ENCODE assay signal across 22 cellular contexts in genomic region chr3:195555110-195555509, GRCh38. TPM values are rescaled to one million over a fixed set of nuclear protein-coding genes. Genes with fewer than 3 reads are reported as not detected.
DNase-seq lines count a peak whose midpoint lies in the region; ATAC-seq, FAIRE-seq and TF ChIP-seq lines count a peak whose summit lies in the region.
"Had no signal": no experiment of that assay in that cellular context is flagged by ENCODE, and none has a peak within 500 bp of the region (broad histone marks: within the 10 kb centered on the region; RNA-seq: fewer than 3 reads in every experiment).

No MANE protein-coding gene starts in this region.

- CTCF ChIA-PET in activated CD8-positive, alpha-beta T cell treated with anti-CD3 and anti-CD28 coated beads, Interleukin-2, amount 10 ng/mL, durations not matched to agents 7 days and 5 days (lab: Charles Lee): interaction anchor here (1.4 to 2.7 kb wide), 3 partner anchors 12 to 284 kb away, joined by 3 to 11 read pairs (median 10); partner anchors contain the start of genes PPP1R2 and XXYLT1
- CTCF ChIA-PET in activated CD8-positive, alpha-beta T cell treated with anti-CD3 and anti-CD28 coated beads for 36 hours (lab: Charles Lee): interaction anchor here (1.0 to 2.9 kb wide), 5 partner anchors 9 to 284 kb away, joined by 3 to 16 read pairs (median 7); partner anchors contain the start of gene XXYLT1
- CTCF ChIA-PET in CD4-positive, alpha-beta memory T cell (lab: Charles Lee; ENCODE audit: partially characterized antibody): interaction anchor here (1.3 to 2.6 kb wide), 6 partner anchors 9 to 296 kb away, joined by 4 to 9 read pairs (median 7); partner anchors contain the start of gene XXYLT1
- CTCF ChIA-PET in T-cell (lab: Charles Lee): no interaction called here

- peak overlapping the region; percentile 0 for H3K27ac Mint-ChIP-seq in activated CD8-positive, alpha-beta T cell treated with anti-CD3 and anti-CD28 coated beads, Interleukin-2, amount 10 ng/mL, durations not matched to agents 7 days and 5 days
- no peak overlapping the region for H3K27ac Mint-ChIP-seq in activated CD8-positive, alpha-beta T cell treated with anti-CD3 and anti-CD28 coated beads for 36 hours
- peak overlapping the region; percentile 70 to 96 (median 92) for H3K27ac Mint-ChIP-seq in CD4-positive, alpha-beta memory T cell
- H3K27ac Mint-ChIP-seq in T-cell (peak overlapping the region; percentile 97 to 99), endodermal cell (no peak overlapping the region)
- H3K27ac Mint-ChIP-seq in stimulated activated naive CD8-positive, alpha-beta T cell treated with anti-CD3 and anti-CD28 coated beads, Interleukin-15, amount 100 ng/mL, for 72 hours: peak overlapping the region in 1 of 2 donors; percentile 36
- H3K27ac Mint-ChIP-seq: activated CD8-positive, alpha-beta memory T cell treated with anti-CD3 and anti-CD28 coated beads, Interleukin-2, amount 10 ng/mL, durations not matched to agents 7 days and 5 days had no signal

- H3K36me3 Mint-ChIP-seq in activated CD8-positive, alpha-beta T cell treated with anti-CD3 and anti-CD28 coated beads, Interleukin-2, amount 10 ng/mL, durations not matched to agents 7 days and 5 days (ENCODE audit: low read depth): no peaks in the 10 kb centered on the region
- no peaks in the 10 kb centered on the region for H3K36me3 Mint-ChIP-seq in activated CD8-positive, alpha-beta T cell treated with anti-CD3 and anti-CD28 coated beads for 36 hours (ENCODE audit: low read depth)
- no peaks in the 10 kb centered on the region for H3K36me3 Mint-ChIP-seq in CD4-positive, alpha-beta memory T cell
- H3K36me3 Mint-ChIP-seq in T-cell: no peaks in the 10 kb centered on the region
- no peaks in the 10 kb centered on the region for H3K36me3 Mint-ChIP-seq in endodermal cell (ENCODE audit: low read depth)
- H3K36me3 Mint-ChIP-seq: activated CD8-positive, alpha-beta memory T cell treated with anti-CD3 and anti-CD28 coated beads, Interleukin-2, amount 10 ng/mL, durations not matched to agents 7 days and 5 days had no signal

- H3K9me3 Mint-ChIP-seq in activated CD8-positive, alpha-beta T cell treated with anti-CD3 and anti-CD28 coated beads, Interleukin-2, amount 10 ng/mL, durations not matched to agents 7 days and 5 days (ENCODE audit: insufficient read depth): no peaks in the 10 kb centered on the region
- no peaks in the 10 kb centered on the region for H3K9me3 Mint-ChIP-seq in activated CD8-positive, alpha-beta T cell treated with anti-CD3 and anti-CD28 coated beads for 36 hours
- no peaks in the 10 kb centered on the region for H3K9me3 Mint-ChIP-seq in CD4-positive, alpha-beta memory T cell
- H3K9me3 Mint-ChIP-seq in T-cell (no peaks in the 10 kb centered on the region), endodermal cell (no peaks in the 10 kb centered on the region)
- H3K9me3 Mint-ChIP-seq in stimulated activated naive CD8-positive, alpha-beta T cell treated with anti-CD3 and anti-CD28 coated beads, Interleukin-15, amount 100 ng/mL, for 72 hours: no peaks in the 10 kb centered on the region

- intact Hi-C loops in activated CD8-positive, alpha-beta T cell treated with anti-CD3 and anti-CD28 coated beads for 36 hours (cut with micrococcal nuclease): no loop called here
- intact Hi-C loops in CD4-positive, alpha-beta memory T cell (cut with micrococcal nuclease): no loop called here

- POLR2A ChIA-PET in activated CD8-positive, alpha-beta T cell treated with anti-CD3 and anti-CD28 coated beads, Interleukin-2, amount 10 ng/mL, durations not matched to agents 7 days and 5 days (lab: Charles Lee): interaction anchor here (1.1 kb wide), 1 partner anchor 9 kb away, joined by 3 read pairs; no protein-coding TSS in a partner anchor
- POLR2A ChIA-PET in activated CD8-positive, alpha-beta T cell treated with anti-CD3 and anti-CD28 coated beads for 36 hours (lab: Charles Lee): interaction anchor here (1.1 kb wide), 1 partner anchor 9 kb away, joined by 3 read pairs; no protein-coding TSS in a partner anchor
- POLR2A ChIA-PET in CD4-positive, alpha-beta memory T cell (lab: Charles Lee; ENCODE audit: partially characterized antibody): interaction anchor here (1.3 to 11.2 kb wide), 2 partner anchors 13 to 113 kb away, joined by 4 to 224 read pairs; partner anchors contain the start of gene PPP1R2
- POLR2A ChIA-PET in T-cell (lab: Charles Lee): no interaction called here

- 48 to 79% methylated on average over 4 to 8 of the region's 8 CpGs for WGBS in endodermal cell (ENCODE audit: insufficient coverage in 1 of 2, insufficient read length in 1 of 2), 2 experiments

- H3K27ac ChIP-seq in CD4-positive, alpha-beta memory T cell (ENCODE audit: low read depth, low read length): no peak overlapping the region
- H3K27ac ChIP-seq in endodermal cell (ENCODE audit: low read depth, low read length): no peak overlapping the region
- H3K27ac ChIP-seq: epithelial cell of prostate had no signal

- H3K27me3 ChIP-seq in CD4-positive, alpha-beta memory T cell (ENCODE audit: insufficient read depth, low read length): no peaks in the 10 kb centered on the region
- no peaks in the 10 kb centered on the region for H3K27me3 ChIP-seq in endodermal cell (ENCODE audit: control insufficient read depth, insufficient read depth, low read length, poor library complexity, severe bottlenecking)

- H3K9ac ChIP-seq in endodermal cell (ENCODE audit: extremely low read depth, low read length, poor library complexity, severe bottlenecking): no peak overlapping the region

- no peak for DNase-seq in activated CD8-positive, alpha-beta T cell treated with anti-CD3 and anti-CD28 coated beads, Interleukin-2, amount 10 ng/mL, durations not matched to agents 7 days and 5 days
- no peak for DNase-seq in activated CD8-positive, alpha-beta T cell treated with anti-CD3 and anti-CD28 coated beads for 36 hours
- DNase-seq in CD4-positive, alpha-beta memory T cell: no peak
- DNase-seq in T-cell: no peak
- DNase-seq in endodermal cell: peak; percentile 65
- no peak for DNase-seq in GM12891 (ENCODE audit: insufficient read length, low spot score)
- no peak for DNase-seq in stimulated activated naive CD8-positive, alpha-beta T cell treated with anti-CD3 and anti-CD28 coated beads, Interleukin-15, amount 100 ng/mL, for 72 hours
- DNase-seq: activated CD8-positive, alpha-beta memory T cell treated with anti-CD3 and anti-CD28 coated beads, Interleukin-2, amount 10 ng/mL, durations not matched to agents 7 days and 5 days; cerebellar nuclear complex; EL; mesenchymal stem cell; MM.1S; NCI-H1436 treated with DMSO at 0.1 percent for 48 hours; NCI-H510A treated with DMSO at 0.1 percent for 48 hours; retina; stimulated activated CD8-positive, alpha-beta memory T cell treated with anti-CD3 and anti-CD28 coated beads, Interleukin-4, amount 100 ng/mL, for 48 hours; substantia nigra; T-helper 9 cell had no signal

- no peak for ATAC-seq in activated CD8-positive, alpha-beta T cell treated with anti-CD3 and anti-CD28 coated beads, Interleukin-2, amount 10 ng/mL, durations not matched to agents 7 days and 5 days
- ATAC-seq in activated CD8-positive, alpha-beta T cell treated with anti-CD3 and anti-CD28 coated beads for 36 hours: no peak
- peak in 1 of 4 experiments; percentile 37 for ATAC-seq in T-cell (replicated peaks in 1 of 4)
- no peak for ATAC-seq in stimulated activated naive CD8-positive, alpha-beta T cell treated with anti-CD3 and anti-CD28 coated beads, Interleukin-15, amount 100 ng/mL, for 72 hours
- ATAC-seq in GM21526 (IDR thresholded peaks at IDR 0.05; ENCODE audit: low FRiP score, unreplicated experiment): no peak
- ATAC-seq: activated CD8-positive, alpha-beta memory T cell treated with anti-CD3 and anti-CD28 coated beads, Interleukin-2, amount 10 ng/mL, durations not matched to agents 7 days and 5 days had no signal

- no peak overlapping the region for H3K4me3 Mint-ChIP-seq in activated CD8-positive, alpha-beta T cell treated with anti-CD3 and anti-CD28 coated beads, Interleukin-2, amount 10 ng/mL, durations not matched to agents 7 days and 5 days
- no peak overlapping the region for H3K4me3 Mint-ChIP-seq in activated CD8-positive, alpha-beta T cell treated with anti-CD3 and anti-CD28 coated beads for 36 hours
- H3K4me3 Mint-ChIP-seq in CD4-positive, alpha-beta memory T cell: peak overlapping the region in 5 of 8 donors; percentile 21 to 80 (median 70)
- H3K4me3 Mint-ChIP-seq in T-cell (peak overlapping the region; percentile 54 to 63 (median 60)), endodermal cell (no peak overlapping the region)
- peak overlapping the region in 1 of 2 donors; percentile 34 for H3K4me3 Mint-ChIP-seq in stimulated activated naive CD8-positive, alpha-beta T cell treated with anti-CD3 and anti-CD28 coated beads, Interleukin-15, amount 100 ng/mL, for 72 hours
- H3K4me3 Mint-ChIP-seq: activated CD8-positive, alpha-beta memory T cell treated with anti-CD3 and anti-CD28 coated beads, Interleukin-2, amount 10 ng/mL, durations not matched to agents 7 days and 5 days had no signal

- H3K4me1 Mint-ChIP-seq in activated CD8-positive, alpha-beta T cell treated with anti-CD3 and anti-CD28 coated beads, Interleukin-2, amount 10 ng/mL, durations not matched to agents 7 days and 5 days (ENCODE audit: low read depth): peaks cover 56% of the 10 kb centered on the region
- H3K4me1 Mint-ChIP-seq in activated CD8-positive, alpha-beta T cell treated with anti-CD3 and anti-CD28 coated beads for 36 hours (ENCODE audit: low read depth): peaks cover 55% of the 10 kb centered on the region
- H3K4me1 Mint-ChIP-seq in CD4-positive, alpha-beta memory T cell: peaks cover 40 to 67% (median 57%) of the 10 kb centered on the region in 4 donors
- peaks cover 63 to 70% (median 67%) of the 10 kb centered on the region in 3 donors for H3K4me1 Mint-ChIP-seq in T-cell
- no peaks in the 10 kb centered on the region for H3K4me1 Mint-ChIP-seq in endodermal cell
- peaks cover 82% of the 10 kb centered on the region for H3K4me1 Mint-ChIP-seq in stimulated activated naive CD8-positive, alpha-beta T cell treated with anti-CD3 and anti-CD28 coated beads, Interleukin-15, amount 100 ng/mL, for 72 hours

- H3K36me3 ChIP-seq in CD4-positive, alpha-beta memory T cell (ENCODE audit: insufficient read depth, low read length): no peaks in the 10 kb centered on the region
- no peaks in the 10 kb centered on the region for H3K36me3 ChIP-seq in endodermal cell (ENCODE audit: control insufficient read depth, insufficient read depth, low read length)

- TF ChIP-seq POLR2A in GM12891 (IDR thresholded peaks at IDR 0.05; ENCODE audit: low read depth, low read length): no peak

- no peaks in the 10 kb centered on the region for H3K9me3 ChIP-seq in CD4-positive, alpha-beta memory T cell (ENCODE audit: control insufficient read depth in 1 of 2, low read length in 2 of 2)
- no peaks in the 10 kb centered on the region for H3K9me3 ChIP-seq in endodermal cell (ENCODE audit: control insufficient read depth, low read length)

- H3K4me1 ChIP-seq in CD4-positive, alpha-beta memory T cell (ENCODE audit: insufficient read depth, low read length): peaks cover 52% of the 10 kb centered on the region
- no peaks in the 10 kb centered on the region for H3K4me1 ChIP-seq in endodermal cell (ENCODE audit: control insufficient read depth, insufficient read depth, low read length)

- FAIRE-seq in GM12891 (lab: Jason Lieb, UNC): no peak
- FAIRE-seq: D721Med, H1 had no signal

- no peak for TF ChIP-seq CTCF in activated CD8-positive, alpha-beta T cell treated with anti-CD3 and anti-CD28 coated beads for 36 hours (IDR thresholded peaks at IDR 0.05)
- no peak for TF ChIP-seq CTCF in endodermal cell (conservative IDR thresholded peaks at IDR 0.05)

- H3K27me3 Mint-ChIP-seq in activated CD8-positive, alpha-beta T cell treated with anti-CD3 and anti-CD28 coated beads, Interleukin-2, amount 10 ng/mL, durations not matched to agents 7 days and 5 days (ENCODE audit: low read depth): no peaks in the 10 kb centered on the region
- H3K27me3 Mint-ChIP-seq in activated CD8-positive, alpha-beta T cell treated with anti-CD3 and anti-CD28 coated beads for 36 hours: no peaks in the 10 kb centered on the region
- no peaks in the 10 kb centered on the region for H3K27me3 Mint-ChIP-seq in CD4-positive, alpha-beta memory T cell
- H3K27me3 Mint-ChIP-seq in T-cell: no peaks in the 10 kb centered on the region
- H3K27me3 Mint-ChIP-seq in endodermal cell (ENCODE audit: insufficient read depth): peaks cover 11% of the 10 kb centered on the region
- H3K27me3 Mint-ChIP-seq in stimulated activated naive CD8-positive, alpha-beta T cell treated with anti-CD3 and anti-CD28 coated beads, Interleukin-15, amount 100 ng/mL, for 72 hours: no peaks in the 10 kb centered on the region

- H3K4me3 ChIP-seq in CD4-positive, alpha-beta memory T cell (ENCODE audit: low read length in 2 of 2): no peak overlapping the region
- no peak overlapping the region for H3K4me3 ChIP-seq in endodermal cell (ENCODE audit: low read length)

RNA-seq across cellular contexts. Expression of gene PPP1R2, which starts 12.0 kb away (rescaled TPM):
- 10 to 100 TPM; 72.0 to 72.6 TPM for total RNA-seq in activated CD8-positive, alpha-beta T cell treated with anti-CD3 and anti-CD28 coated beads, Interleukin-2, amount 10 ng/mL, durations not matched to agents 7 days and 5 days
- total RNA-seq in activated CD8-positive, alpha-beta T cell treated with anti-CD3 and anti-CD28 coated beads for 36 hours: 10 to 100 TPM; 86.7 to 89.0 TPM
- total RNA-seq in CD4-positive, alpha-beta memory T cell: 100 to 1,000 TPM; 136 to 137 TPM
- polyA plus RNA-seq in CD4-positive, alpha-beta memory T cell: 100 to 1,000 TPM; 302 to 303 TPM
- total RNA-seq in T-cell (100 to 1,000 TPM; 113 to 154 (median 123) TPM), endodermal cell (10 to 100 TPM; 24.2 to 30.7 TPM)
- 32.5 TPM for polyA plus RNA-seq in endodermal cell (2013, experiment 1 of 2)
- 33.1 TPM for polyA plus RNA-seq in endodermal cell (2013, experiment 2 of 2)
- polyA plus RNA-seq in GM12891 (2012; ENCODE audit: low read depth, missing spikeins): 17.4 TPM

RNA-seq across cellular contexts. Expression of gene APOD, which starts 28.6 kb away (rescaled TPM):
- not detected for total RNA-seq in activated CD8-positive, alpha-beta T cell treated with anti-CD3 and anti-CD28 coated beads, Interleukin-2, amount 10 ng/mL, durations not matched to agents 7 days and 5 days
- not detected for total RNA-seq in activated CD8-positive, alpha-beta T cell treated with anti-CD3 and anti-CD28 coated beads for 36 hours
- not detected for total RNA-seq in CD4-positive, alpha-beta memory T cell
- not detected for polyA plus RNA-seq in CD4-positive, alpha-beta memory T cell
- total RNA-seq in T-cell (under 1 TPM in 1 of 5 donors, not detected in 4; 0.55 TPM), endodermal cell (not detected)
- polyA plus RNA-seq in endodermal cell (2013, experiment 1 of 2): not detected
- 0.87 TPM for polyA plus RNA-seq in endodermal cell (2013, experiment 2 of 2)
- polyA plus RNA-seq in GM12891 (2012; ENCODE audit: low read depth, missing spikeins): 0.86 TPM
- total RNA-seq: H1 had no signal
- polyA plus RNA-seq: H1 had no signal

Comparison
In these comparisons a context has a peak if more than half of its experiments do, and no peak if none do; other contexts are left out.
1. H3K27ac Mint-ChIP-seq: peak in activated CD8-positive, alpha-beta T cell treated with anti-CD3 and anti-CD28 coated beads, Interleukin-2, amount 10 ng/mL, durations not matched to agents 7 days and 5 days (single experiment), CD4-positive, alpha-beta memory T cell (7 of 7) and T-cell (2 of 2); none in activated CD8-positive, alpha-beta T cell treated with anti-CD3 and anti-CD28 coated beads for 36 hours (single experiment) and endodermal cell (single experiment).
2. H3K4me3 Mint-ChIP-seq: peak in CD4-positive, alpha-beta memory T cell (5 of 8) and T-cell (3 of 3); none in activated CD8-positive, alpha-beta T cell treated with anti-CD3 and anti-CD28 coated beads, Interleukin-2, amount 10 ng/mL, durations not matched to agents 7 days and 5 days (single experiment), activated CD8-positive, alpha-beta T cell treated with anti-CD3 and anti-CD28 coated beads for 36 hours (single experiment) and endodermal cell (single experiment).
3. CTCF ChIA-PET loops: an anchor here in activated CD8-positive, alpha-beta T cell treated with anti-CD3 and anti-CD28 coated beads, Interleukin-2, amount 10 ng/mL, durations not matched to agents 7 days and 5 days (1.4 to 2.7 kb wide), activated CD8-positive, alpha-beta T cell treated with anti-CD3 and anti-CD28 coated beads for 36 hours (1.0 to 2.9 kb wide) and CD4-positive, alpha-beta memory T cell (1.3 to 2.6 kb wide); none called in T-cell.
4. POLR2A ChIA-PET loops: an anchor here in activated CD8-positive, alpha-beta T cell treated with anti-CD3 and anti-CD28 coated beads, Interleukin-2, amount 10 ng/mL, durations not matched to agents 7 days and 5 days (1.1 kb wide), activated CD8-positive, alpha-beta T cell treated with anti-CD3 and anti-CD28 coated beads for 36 hours (1.1 kb wide) and CD4-positive, alpha-beta memory T cell (1.3 to 11.2 kb wide); none called in T-cell.